In genomic region chr5:179413711-179414458, GRCh38 we compare ENCODE assay signal across 17 cellular contexts.
DNase-seq lines count a peak whose midpoint lies in the region; ATAC-seq and TF ChIP-seq lines count a peak whose summit lies in the region.
"Had no signal": no experiment of that assay in that cellular context is flagged by ENCODE, and none has a peak within 500 bp of the region (broad histone marks: within the 10 kb centered on the region; RNA-seq: fewer than 3 reads in every experiment).

No MANE protein-coding gene starts in this region.

- no peaks in the 10 kb centered on the region for H3K36me3 Mint-ChIP-seq in activated CD8-positive, alpha-beta memory T cell treated with anti-CD3 and anti-CD28 coated beads, Interleukin-2, amount 10 ng/mL, durations not matched to agents 7 days and 5 days
- no peaks in the 10 kb centered on the region for H3K36me3 Mint-ChIP-seq in chondrocyte (ENCODE audit: low read depth)
- H3K36me3 Mint-ChIP-seq: CD4-positive, alpha-beta memory T cell had no signal

- no peaks in the 10 kb centered on the region for H3K27me3 Mint-ChIP-seq in activated CD8-positive, alpha-beta memory T cell treated with anti-CD3 and anti-CD28 coated beads, Interleukin-2, amount 10 ng/mL, durations not matched to agents 7 days and 5 days
- peaks cover 4% of the 10 kb centered on the region for H3K27me3 Mint-ChIP-seq in chondrocyte (ENCODE audit: low read depth)

- no peak for ATAC-seq in activated CD8-positive, alpha-beta memory T cell treated with anti-CD3 and anti-CD28 coated beads, Interleukin-2, amount 10 ng/mL, durations not matched to agents 7 days and 5 days
- ATAC-seq in left lobe of liver (no peak), GM21786 (IDR thresholded peaks at IDR 0.05; ENCODE audit: unreplicated experiment) (no peak), GM21529 (IDR thresholded peaks at IDR 0.05; ENCODE audit: unreplicated experiment) (no peak)
- ATAC-seq: A549, GM12878 had no signal

- no peak for TF ChIP-seq CTCF in chondrocyte (IDR thresholded peaks at IDR 0.05)

- CTCF ChIA-PET in activated CD8-positive, alpha-beta memory T cell treated with anti-CD3 and anti-CD28 coated beads, Interleukin-2, amount 10 ng/mL, durations not matched to agents 7 days and 5 days (lab: Charles Lee): no interaction called here

- H3K4me3 Mint-ChIP-seq in activated CD8-positive, alpha-beta memory T cell treated with anti-CD3 and anti-CD28 coated beads, Interleukin-2, amount 10 ng/mL, durations not matched to agents 7 days and 5 days: no peak overlapping the region
- no peak overlapping the region for H3K4me3 Mint-ChIP-seq in chondrocyte (ENCODE audit: unreplicated experiment)
- H3K4me3 Mint-ChIP-seq: CD4-positive, alpha-beta memory T cell; HFFc6 had no signal

- H3K9me3 Mint-ChIP-seq in activated CD8-positive, alpha-beta memory T cell treated with anti-CD3 and anti-CD28 coated beads, Interleukin-2, amount 10 ng/mL, durations not matched to agents 7 days and 5 days (ENCODE audit: low read depth): no peaks in the 10 kb centered on the region
- H3K9me3 Mint-ChIP-seq in chondrocyte (ENCODE audit: low read depth): no peaks in the 10 kb centered on the region
- H3K9me3 Mint-ChIP-seq: CD4-positive, alpha-beta memory T cell; HFFc6 had no signal

- DNase-seq in activated CD8-positive, alpha-beta memory T cell treated with anti-CD3 and anti-CD28 coated beads, Interleukin-2, amount 10 ng/mL, durations not matched to agents 7 days and 5 days: peak; percentile 22
- no peak for DNase-seq in activated CD8-positive, alpha-beta memory T cell treated with anti-CD3 and anti-CD28 coated beads, Interleukin-2, amount 50 U/mL, for 48 hours
- DNase-seq in chondrocyte (ENCODE audit: low spot score): peak; percentile 82
- DNase-seq in left lobe of liver (ENCODE audit: low spot score): peak; percentile 26
- no peak for DNase-seq in stimulated activated CD4-positive, alpha-beta T cell treated with anti-CD3 and anti-CD28 coated beads, Interleukin-1b, Interleukin-23, amount 100 ng/mL, for 48 hours
- DNase-seq: Calu3; CD4-positive, alpha-beta memory T cell; DMS53; EL; HFFc6; KBM-7; MV-4-11; NCI-H1694 treated with DMSO at 0.1 percent for 48 hours had no signal

- H3K27ac Mint-ChIP-seq in activated CD8-positive, alpha-beta memory T cell treated with anti-CD3 and anti-CD28 coated beads, Interleukin-2, amount 10 ng/mL, durations not matched to agents 7 days and 5 days: no peak overlapping the region
- H3K27ac Mint-ChIP-seq in chondrocyte (ENCODE audit: unreplicated experiment): no peak overlapping the region
- H3K27ac Mint-ChIP-seq: CD4-positive, alpha-beta memory T cell; HFFc6 had no signal

- no peaks in the 10 kb centered on the region for H3K4me1 Mint-ChIP-seq in activated CD8-positive, alpha-beta memory T cell treated with anti-CD3 and anti-CD28 coated beads, Interleukin-2, amount 10 ng/mL, durations not matched to agents 7 days and 5 days
- no peaks in the 10 kb centered on the region for H3K4me1 Mint-ChIP-seq in chondrocyte (ENCODE audit: low read depth)
- H3K4me1 Mint-ChIP-seq: CD4-positive, alpha-beta memory T cell had no signal

Comparison
In these comparisons a context has a peak if more than half of its experiments do, and no peak if none do; other contexts are left out.
1. DNase-seq: peak in activated CD8-positive, alpha-beta memory T cell treated with anti-CD3 and anti-CD28 coated beads, Interleukin-2, amount 10 ng/mL, durations not matched to agents 7 days and 5 days (single experiment), chondrocyte (single experiment) and left lobe of liver (single experiment); none in activated CD8-positive, alpha-beta memory T cell treated with anti-CD3 and anti-CD28 coated beads, Interleukin-2, amount 50 U/mL, for 48 hours (single experiment) and stimulated activated CD4-positive, alpha-beta T cell treated with anti-CD3 and anti-CD28 coated beads, Interleukin-1b, Interleukin-23, amount 100 ng/mL, for 48 hours (single experiment).